1 cellular context compared by ENCODE assay signal in genomic region chr10:110007171-110007700, GRCh38.
TF ChIP-seq lines count a peak whose summit lies in the region.

No MANE protein-coding gene starts in this region.

TF ChIP-seq in liver, 16 proteins besides CTCF, POLR2A, EP300 and RAD21 (continued from another document):
- TF ChIP-seq, protein P1, sequence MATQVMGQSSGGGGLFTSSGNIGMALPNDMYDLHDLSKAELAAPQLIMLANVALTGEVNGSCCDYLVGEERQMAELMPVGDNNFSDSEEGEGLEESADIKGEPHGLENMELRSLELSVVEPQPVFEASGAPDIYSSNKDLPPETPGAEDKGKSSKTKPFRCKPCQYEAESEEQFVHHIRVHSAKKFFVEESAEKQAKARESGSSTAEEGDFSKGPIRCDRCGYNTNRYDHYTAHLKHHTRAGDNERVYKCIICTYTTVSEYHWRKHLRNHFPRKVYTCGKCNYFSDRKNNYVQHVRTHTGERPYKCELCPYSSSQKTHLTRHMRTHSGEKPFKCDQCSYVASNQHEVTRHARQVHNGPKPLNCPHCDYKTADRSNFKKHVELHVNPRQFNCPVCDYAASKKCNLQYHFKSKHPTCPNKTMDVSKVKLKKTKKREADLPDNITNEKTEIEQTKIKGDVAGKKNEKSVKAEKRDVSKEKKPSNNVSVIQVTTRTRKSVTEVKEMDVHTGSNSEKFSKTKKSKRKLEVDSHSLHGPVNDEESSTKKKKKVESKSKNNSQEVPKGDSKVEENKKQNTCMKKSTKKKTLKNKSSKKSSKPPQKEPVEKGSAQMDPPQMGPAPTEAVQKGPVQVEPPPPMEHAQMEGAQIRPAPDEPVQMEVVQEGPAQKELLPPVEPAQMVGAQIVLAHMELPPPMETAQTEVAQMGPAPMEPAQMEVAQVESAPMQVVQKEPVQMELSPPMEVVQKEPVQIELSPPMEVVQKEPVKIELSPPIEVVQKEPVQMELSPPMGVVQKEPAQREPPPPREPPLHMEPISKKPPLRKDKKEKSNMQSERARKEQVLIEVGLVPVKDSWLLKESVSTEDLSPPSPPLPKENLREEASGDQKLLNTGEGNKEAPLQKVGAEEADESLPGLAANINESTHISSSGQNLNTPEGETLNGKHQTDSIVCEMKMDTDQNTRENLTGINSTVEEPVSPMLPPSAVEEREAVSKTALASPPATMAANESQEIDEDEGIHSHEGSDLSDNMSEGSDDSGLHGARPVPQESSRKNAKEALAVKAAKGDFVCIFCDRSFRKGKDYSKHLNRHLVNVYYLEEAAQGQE (IDR thresholded peaks at IDR 0.05) = no peak
- TF ChIP-seq HNF4A (conservative IDR thresholded peaks at IDR 0.05) = peak; percentile 47 to 50
